In genomic region chr16:411576-412265, GRCh38 we compare ENCODE assay signal across 20 cellular contexts. TPM values are rescaled to one million over a fixed set of nuclear protein-coding genes. Genes with fewer than 3 reads are reported as not detected.
DNase-seq lines count a peak whose midpoint lies in the region; ATAC-seq and TF ChIP-seq lines count a peak whose summit lies in the region.
"Had no signal": no experiment of that assay in that cellular context is flagged by ENCODE, and none has a peak within 500 bp of the region (broad histone marks: within the 10 kb centered on the region; RNA-seq: fewer than 3 reads in every experiment).

No MANE protein-coding gene starts in this region.

- ATAC-seq in mucosa of descending colon = peak; percentile 9
- ATAC-seq in GM21786 (IDR thresholded peaks at IDR 0.05; ENCODE audit: unreplicated experiment) = no peak
- no peak for ATAC-seq in stimulated activated naive CD8-positive, alpha-beta T cell treated with anti-CD3 and anti-CD28 coated beads, Interleukin-15, Interleukin-2, amounts not matched to agents 100 U/mL and 50 U/mL, for 24 hours
- ATAC-seq: HCT116 had no signal

- DNase-seq in GM10248 (ENCODE audit: extremely low spot score) (peak; percentile 11), mucosa of descending colon (no peak), activated T-cell treated with anti-CD3 and anti-CD28 coated beads for 4 hours (no peak), DMS79 (lab: John Stamatoyannopoulos, UW) (no peak)
- no peak for DNase-seq in stimulated activated naive CD8-positive, alpha-beta T cell treated with anti-CD3 and anti-CD28 coated beads, Interleukin-15, Interleukin-2, amounts not matched to agents 100 U/mL and 50 U/mL, for 24 hours
- DNase-seq: DMS153, Kasumi-1, MV-4-11, NCI-H1105, NCI-H1436 treated with DMSO at 0.1 percent for 48 hours, NCI-H187 treated with DMSO at 0.1 percent for 48 hours, NCI-H2171 treated with DMSO at 0.1 percent for 48 hours, NCI-H524 treated with DMSO at 0.1 percent for 48 hours, Peyer's patch, SIG-M5 had no signal

- H3K36me3 ChIP-seq in BLaER1 (peaks cover 5% of the 10 kb centered on the region), OCI-LY1 (ENCODE audit: insufficient read depth, low read length) (peaks cover 5% of the 10 kb centered on the region; the same call in 1 of the 2 replicates), mucosa of descending colon (ENCODE audit: low read depth) (no peaks in the 10 kb centered on the region)

- no peaks in the 10 kb centered on the region for H3F3A ChIP-seq in OCI-LY1 (ENCODE audit: insufficient read depth, low read length)

- H3K9me2 ChIP-seq in OCI-LY1 (ENCODE audit: low read depth, low read length) = no peaks in the 10 kb centered on the region

- intact Hi-C loops in mucosa of descending colon (cut with DNase I, micrococcal nuclease) = no loop called here

- CTCF ChIA-PET in GM10248 (lab: Yijun Ruan, JAX) = interaction anchor here (1.5 kb wide), 1 partner anchor 27 kb away, joined by 3 read pairs; no protein-coding TSS in a partner anchor

- no peak overlapping the region for H2AFZ ChIP-seq in OCI-LY1 (ENCODE audit: low read length)

- H3K27ac ChIP-seq in BLaER1 = peak overlapping the region; percentile 83
- peak overlapping the region; percentile 9 for H3K27ac ChIP-seq in OCI-LY1 (ENCODE audit: low read depth, low read length, poor library complexity, severe bottlenecking)
- H3K27ac ChIP-seq: Peyer's patch, SK-N-MC had no signal

- H3K9ac ChIP-seq in BLaER1 (peak overlapping the region; percentile 61), OCI-LY1 (ENCODE audit: low read length) (no peak overlapping the region)

- H3K4me3 ChIP-seq in BLaER1 = no peak overlapping the region; the same call in 1 of the 2 replicates
- no peak overlapping the region for H3K4me3 ChIP-seq in OCI-LY1 (ENCODE audit: low read depth, low read length, poor library complexity, severe bottlenecking)
- H3K4me3 ChIP-seq in mucosa of descending colon = no peak overlapping the region
- H3K4me3 ChIP-seq: Peyer's patch, SK-N-MC had no signal

- H3K79me2 ChIP-seq in OCI-LY1 (ENCODE audit: insufficient read depth, low read length) = no peaks in the 10 kb centered on the region

- H3K4me2 ChIP-seq in BLaER1 (peak overlapping the region; percentile 68), OCI-LY1 (ENCODE audit: low read length) (no peak overlapping the region)

- no peak for TF ChIP-seq CTCF in GM10248 (IDR thresholded peaks at IDR 0.05; ENCODE audit: control extremely low read depth, extremely low read depth, low read depth, missing control alignments)
- no peak for TF ChIP-seq CTCF in OCI-LY1 (IDR thresholded peaks at IDR 0.05; ENCODE audit: low read length)
- TF ChIP-seq CTCF in mucosa of descending colon (IDR thresholded peaks at IDR 0.05) = no peak

- H3K4me1 ChIP-seq in BLaER1 = peaks cover 43% of the 10 kb centered on the region
- H3K4me1 ChIP-seq in OCI-LY1 (ENCODE audit: insufficient read depth, low read length, severe bottlenecking) = peaks cover 15% of the 10 kb centered on the region
- no peaks in the 10 kb centered on the region for H3K4me1 ChIP-seq in mucosa of descending colon (ENCODE audit: low read depth)
- H3K4me1 ChIP-seq: Peyer's patch had no signal

- no peaks in the 10 kb centered on the region for H4K20me1 ChIP-seq in BLaER1
- H4K20me1 ChIP-seq in OCI-LY1 (ENCODE audit: insufficient read depth, low read length) = no peaks in the 10 kb centered on the region

- POLR2A ChIA-PET in GM10248 (lab: Yijun Ruan, JAX) = no interaction called here

- H3K9me3 ChIP-seq in BLaER1 (no peaks in the 10 kb centered on the region), OCI-LY1 (ENCODE audit: low read length) (no peaks in the 10 kb centered on the region), mucosa of descending colon (no peaks in the 10 kb centered on the region)
- H3K9me3 ChIP-seq: Peyer's patch had no signal

- H3K27me3 ChIP-seq in BLaER1 (no peaks in the 10 kb centered on the region), OCI-LY1 (ENCODE audit: insufficient read depth, low read length) (0 out of 2 replicates have a peak, but pooled peaks cover 3% of the 10 kb centered on the region)
- H3K27me3 ChIP-seq: Peyer's patch had no signal

RNA-seq across cellular contexts. Expression of gene DECR2, which starts 10.0 kb away (rescaled TPM):
- total RNA-seq in mucosa of descending colon = 10 to 100 TPM; 39.5 to 64.3 (median 56.0) TPM

RNA-seq across cellular contexts. Expression of gene RAB11FIP3, which starts 13.7 kb away (rescaled TPM):
- total RNA-seq in mucosa of descending colon = 10 to 100 TPM; 22.3 to 45.6 (median 30.7) TPM

RNA-seq across cellular contexts. Expression of gene NME4, which starts 14.7 kb away (rescaled TPM):
- 100 to 1,000 TPM in 1 of 3 donors, 10 to 100 TPM in 2; 24.5 to 125 (median 43.6) TPM for total RNA-seq in mucosa of descending colon

RNA-seq across cellular contexts. Expression of gene PGAP6, which starts 29.9 kb away (rescaled TPM):
- total RNA-seq in mucosa of descending colon = 100 to 1,000 TPM in 1 of 3 donors, 10 to 100 TPM in 2; 77.3 to 134 (median 95.7) TPM

RNA-seq across cellular contexts. Expression of gene MRPL28, which starts 41.4 kb away (rescaled TPM):
- 10 to 100 TPM; 39.7 to 53.8 (median 49.1) TPM for total RNA-seq in mucosa of descending colon
